In genomic region chr6:93418113-93418447, GRCh38 we compare ENCODE assay signal across 8 cellular contexts.
DNase-seq lines count a peak whose midpoint lies in the region; ATAC-seq and TF ChIP-seq lines count a peak whose summit lies in the region.

No MANE protein-coding gene starts in this region.

- DNase-seq in coronary artery (ENCODE audit: low spot score): no peak
- no peak for DNase-seq in nephron progenitor cell
- no peak for DNase-seq in AG20443 (ENCODE audit: low spot score)
- DNase-seq in activated gamma-delta T cell treated with Interleukin-2 at 50 U/mL for 16 hours: no peak
- no peak for DNase-seq in C1 segment of cervical spinal cord (lab: John Stamatoyannopoulos, UW)

- ATAC-seq in GM21447 (IDR thresholded peaks at IDR 0.05; ENCODE audit: unreplicated experiment): no peak

- peak overlapping the region; percentile 45; the same call in 1 of the 2 replicates for H3K9ac ChIP-seq in BLaER1
- H3K9ac ChIP-seq in HUES48 (ENCODE audit: low read depth, low read length): no peak overlapping the region; the same call in 1 of the 2 replicates

- H3K4me2 ChIP-seq in BLaER1: peak overlapping the region; percentile 98

- no peaks in the 10 kb centered on the region for H3K9me3 Mint-ChIP-seq in nephron progenitor cell

- H3K4me3 ChIP-seq in BLaER1: peak overlapping the region; percentile 69
- peak overlapping the region; percentile 98 for H3K4me3 ChIP-seq in HUES48 (ENCODE audit: low read depth, low read length)
- peak overlapping the region; percentile 73 for H3K4me3 ChIP-seq in coronary artery

- peaks cover 62% of the 10 kb centered on the region for H3K27me3 ChIP-seq in BLaER1
- H3K27me3 ChIP-seq in HUES48 (ENCODE audit: control insufficient read depth, insufficient read depth, low read length): peaks cover 51% of the 10 kb centered on the region

- no peaks in the 10 kb centered on the region for H3K36me3 Mint-ChIP-seq in nephron progenitor cell (ENCODE audit: low read depth)

- peaks cover 43% of the 10 kb centered on the region for H3K4me1 Mint-ChIP-seq in nephron progenitor cell

- H3K9me3 ChIP-seq in BLaER1 (no peaks in the 10 kb centered on the region), HUES48 (ENCODE audit: control insufficient read depth, insufficient read depth, low read length) (no peaks in the 10 kb centered on the region)

- H3K36me3 ChIP-seq in BLaER1 (no peaks in the 10 kb centered on the region), HUES48 (ENCODE audit: control insufficient read depth, insufficient read depth, low read length) (no peaks in the 10 kb centered on the region)

- TF ChIP-seq CTCF in coronary artery (IDR thresholded peaks at IDR 0.05): no peak
- TF ChIP-seq CTCF in nephron progenitor cell (IDR thresholded peaks at IDR 0.05): no peak

- H3K27me3 Mint-ChIP-seq in nephron progenitor cell (ENCODE audit: low read depth, poor library complexity): peaks cover 16% of the 10 kb centered on the region

- peak overlapping the region; percentile 91 for H3K4me3 Mint-ChIP-seq in nephron progenitor cell

- no peak overlapping the region for H3K27ac Mint-ChIP-seq in nephron progenitor cell

- peaks cover 25% of the 10 kb centered on the region for H4K20me1 ChIP-seq in BLaER1

- H3K27ac ChIP-seq in BLaER1 (no peak overlapping the region), HUES48 (ENCODE audit: low read depth, low read length) (no peak overlapping the region), coronary artery (no peak overlapping the region)

- H3K4me1 ChIP-seq in BLaER1 (peaks cover 22% of the 10 kb centered on the region), HUES48 (ENCODE audit: control insufficient read depth, insufficient read depth, low read length) (peaks cover 21% of the 10 kb centered on the region; the same call in 1 of the 2 replicates)
